ENCODE assay signal across 8 cellular contexts in the genomic region with DNA sequence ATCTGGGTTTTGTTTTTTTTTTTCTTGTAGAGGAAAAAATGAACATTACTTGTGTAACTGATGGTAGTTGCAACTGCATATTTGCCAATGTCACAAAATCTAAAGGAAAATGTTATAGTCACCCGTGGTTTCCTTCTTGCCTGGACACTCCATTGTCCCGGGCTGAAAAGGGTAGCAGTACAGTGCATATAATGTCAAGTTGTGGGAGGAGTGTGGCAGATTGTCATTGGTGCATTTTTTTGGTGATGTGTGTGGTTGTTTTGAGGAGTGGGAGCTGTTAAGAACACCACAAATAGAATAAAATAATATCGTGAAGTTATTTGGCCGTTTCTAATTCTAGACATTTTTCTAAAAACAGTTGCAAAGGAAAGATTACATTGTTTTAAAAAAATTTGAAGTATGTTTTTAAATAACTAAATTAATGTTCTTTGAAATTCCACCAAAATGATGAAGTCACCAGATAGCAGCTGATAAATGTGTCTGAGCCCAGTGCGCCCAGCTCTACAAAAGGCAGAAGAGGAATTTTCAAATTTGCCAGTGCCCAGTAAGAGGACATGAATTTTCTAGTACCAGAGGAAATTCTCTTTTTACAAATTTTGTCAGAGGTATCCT. TPM values are rescaled to one million over a fixed set of nuclear protein-coding genes. Genes with fewer than 3 reads are reported as not detected.
DNase-seq lines count a peak whose midpoint lies in the region; ATAC-seq and TF ChIP-seq lines count a peak whose summit lies in the region.

No MANE protein-coding gene starts in this region.

- H3K27me3 Mint-ChIP-seq in Caco-2 (ENCODE audit: insufficient read depth, unreplicated experiment) = peaks cover 6% of the 10 kb centered on the region

- WGBS in body of pancreas, 2 donors = 13 to 15% methylated on average over 5 of the region's 5 CpGs

- H3K9me3 ChIP-seq in Caco-2 (no peaks in the 10 kb centered on the region), body of pancreas (no peaks in the 10 kb centered on the region), lower lobe of right lung (no peaks in the 10 kb centered on the region), upper lobe of right lung (no peaks in the 10 kb centered on the region)

- DNase-seq in Caco-2 = no peak
- no peak for DNase-seq in LNCaP clone FGC (ENCODE audit: low read depth)
- no peak for DNase-seq in body of pancreas
- no peak for DNase-seq in lower lobe of right lung
- no peak for DNase-seq in upper lobe of right lung
- no peak for DNase-seq in NCI-H1092 treated with DMSO at 0.1 percent for 48 hours (lab: John Stamatoyannopoulos, UW)

- H3K4me1 Mint-ChIP-seq in Caco-2 (ENCODE audit: low read depth, unreplicated experiment) = peaks cover 7% of the 10 kb centered on the region

- peak in 1 of 3 donors; percentile 28 for TF ChIP-seq POLR2A in body of pancreas (IDR thresholded peaks at IDR 0.05)

- POLR2A ChIA-PET in Caco-2 (lab: Charles Lee) = no interaction called here

- peak overlapping the region in 3 of 4 donors; percentile 76 to 86 (median 83) for H3K27ac ChIP-seq in body of pancreas
- peak overlapping the region; percentile 78 for H3K27ac ChIP-seq in lower lobe of right lung
- peak overlapping the region; percentile 60 for H3K27ac ChIP-seq in upper lobe of right lung

- H3K9me3 Mint-ChIP-seq in Caco-2 (ENCODE audit: unreplicated experiment) = no peaks in the 10 kb centered on the region

- peak overlapping the region; percentile 49 for H3K4me3 Mint-ChIP-seq in Caco-2 (ENCODE audit: unreplicated experiment)

- H3K36me3 ChIP-seq in Caco-2 (ENCODE audit: control insufficient read depth, insufficient read depth, low read length) (no peaks in the 10 kb centered on the region), body of pancreas (replicated peaks in 1 of 2; ENCODE audit: insufficient read depth in 1 of 2, low read depth in 2 of 2) (no peaks in the 10 kb centered on the region), lower lobe of right lung (no peaks in the 10 kb centered on the region), upper lobe of right lung (no peaks in the 10 kb centered on the region)

- H3K4me1 ChIP-seq in Caco-2 = no peaks in the 10 kb centered on the region
- peaks cover 17% of the 10 kb centered on the region for H3K4me1 ChIP-seq in body of pancreas
- H3K4me1 ChIP-seq in lower lobe of right lung = peaks cover 53% of the 10 kb centered on the region
- peaks cover 32% of the 10 kb centered on the region for H3K4me1 ChIP-seq in upper lobe of right lung

- H3K27ac Mint-ChIP-seq in Caco-2 (ENCODE audit: unreplicated experiment) = no peak overlapping the region

- intact Hi-C loops in Caco-2 (cut with micrococcal nuclease; ENCODE audit: unreplicated experiment) (no loop called here), body of pancreas (cut with DNase I) (no loop called here), lower lobe of right lung (cut with DNase I) (no loop called here), upper lobe of right lung (cut with DNase I) (no loop called here)

- BruUV-seq in Caco-2 (replicated peaks; lab: Mats Ljungman, UMichigan) = no TSS peak

- H3K4me3 ChIP-seq in Caco-2 (ENCODE audit: low read depth, low read length) (peak overlapping the region; percentile 61), LNCaP clone FGC (ENCODE audit: low read depth, low read length) (peak overlapping the region; percentile 64), body of pancreas (peak overlapping the region in 1 of 2 donors; percentile 70), lower lobe of right lung (peak overlapping the region; percentile 84), upper lobe of right lung (peak overlapping the region; percentile 77)

- no peak for ATAC-seq in body of pancreas
- ATAC-seq in lower lobe of right lung = no peak
- ATAC-seq in upper lobe of right lung = no peak
- no peak for ATAC-seq in GM21381 (IDR thresholded peaks at IDR 0.05; ENCODE audit: unreplicated experiment)
- no peak for ATAC-seq in HG03039 (IDR thresholded peaks at IDR 0.05; ENCODE audit: unreplicated experiment)

- no peaks in the 10 kb centered on the region for H3K36me3 Mint-ChIP-seq in Caco-2 (ENCODE audit: insufficient read depth, unreplicated experiment)

- CTCF ChIA-PET in Caco-2 (lab: Charles Lee) = no interaction called here

- H3K27me3 ChIP-seq in Caco-2 (replicated peaks; ENCODE audit: control insufficient read depth, insufficient read depth, low read length) (no peaks in the 10 kb centered on the region), body of pancreas (no peaks in the 10 kb centered on the region), lower lobe of right lung (ENCODE audit: low read depth) (no peaks in the 10 kb centered on the region), upper lobe of right lung (no peaks in the 10 kb centered on the region)

- no peak for TF ChIP-seq CTCF in Caco-2 (IDR thresholded peaks at IDR 0.05; ENCODE audit: insufficient read depth in 1 of 2, low read depth in 1 of 2, low read length in 1 of 2, severe bottlenecking in 1 of 2, unreplicated experiment in 1 of 2)
- TF ChIP-seq CTCF in LNCaP clone FGC (IDR thresholded peaks at IDR 0.05; ENCODE audit: control insufficient read depth, extremely low read depth, insufficient read depth) = no peak
- no peak for TF ChIP-seq CTCF in body of pancreas (IDR thresholded peaks at IDR 0.05)
- TF ChIP-seq CTCF in lower lobe of right lung (IDR thresholded peaks at IDR 0.05) = no peak
- no peak for TF ChIP-seq CTCF in upper lobe of right lung (IDR thresholded peaks at IDR 0.05)

RNA-seq across cellular contexts. Expression of a gene that starts 1.3 kb away (rescaled TPM):
- total RNA-seq in Caco-2 (2022) = 7.3 and 7.9 TPM in 2 replicates
- total RNA-seq in body of pancreas = 10 to 100 TPM; 29.8 to 33.6 TPM
- 21.4 TPM for total RNA-seq in lower lobe of right lung
- total RNA-seq in upper lobe of right lung = 37.8 TPM

RNA-seq across cellular contexts. Expression of a gene that starts 33.2 kb away (rescaled TPM):
- total RNA-seq in Caco-2 (2022) (0.77 and 0.88 TPM in 2 replicates), body of pancreas (100 to 1,000 TPM in 1 of 2 donors, 10 to 100 TPM in 1; 62.8 to 154 TPM), lower lobe of right lung (8.0 TPM), upper lobe of right lung (45.4 TPM)
